Comparison of ENCODE assay signal across 8 cellular contexts in genomic region chr11:110077318-110077717, GRCh38.
DNase-seq lines count a peak whose midpoint lies in the region; ATAC-seq lines count a peak whose summit lies in the region.

No MANE protein-coding gene starts in this region.

- DNase-seq in iris pigment epithelial cell (ENCODE audit: low read depth), result peak; percentile 39
- no peak for DNase-seq in ACHN
- no peak for DNase-seq in NCI-H524 treated with DMSO at 0.1 percent for 48 hours (lab: John Stamatoyannopoulos, UW)
- DNase-seq in GDM1 (lab: John Stamatoyannopoulos, UW), result no peak
- no peak for DNase-seq in NCI-H526 (lab: John Stamatoyannopoulos, UW)

- ATAC-seq in GM18868 (IDR thresholded peaks at IDR 0.05; ENCODE audit: unreplicated experiment), result peak; percentile 29
- ATAC-seq in GM21529 (IDR thresholded peaks at IDR 0.05; ENCODE audit: unreplicated experiment), result peak; percentile 23
- peak; percentile 32 for ATAC-seq in HG03432 (IDR thresholded peaks at IDR 0.05; ENCODE audit: unreplicated experiment)

- in situ Hi-C loops in ACHN (cut with HindIII; ENCODE audit: low pct_ligation_motif_present, low pct_unique_long_range_greater_than_20kb, low sequenced_read_pairs), result no loop called here
